8 cellular contexts compared by ENCODE assay signal in genomic region chr2:154452906-154453493, GRCh38.
DNase-seq lines count a peak whose midpoint lies in the region; ATAC-seq and TF ChIP-seq lines count a peak whose summit lies in the region.

No MANE protein-coding gene starts in this region.

- H3K4me1 ChIP-seq in Karpas-422 (ENCODE audit: low read length): no peaks in the 10 kb centered on the region
- H3K4me1 ChIP-seq in ascending aorta: no peaks in the 10 kb centered on the region
- peaks cover 0 to 17% (median 0%) of the 10 kb centered on the region in 4 donors for H3K4me1 ChIP-seq in tibial nerve

- H3K9me3 Mint-ChIP-seq in nephron progenitor cell: no peaks in the 10 kb centered on the region
- H3K9me3 Mint-ChIP-seq in glutamatergic neuron (ENCODE audit: unreplicated experiment): no peaks in the 10 kb centered on the region

- no peak overlapping the region for H3K4me2 ChIP-seq in Karpas-422 (ENCODE audit: low read depth, low read length, poor library complexity, severe bottlenecking)

- no peak for TF ChIP-seq POLR2A in tibial nerve (IDR thresholded peaks at IDR 0.05)

- peak in 2 of 3 experiments; percentile 31 to 54 for TF ChIP-seq CTCF in ascending aorta (IDR thresholded peaks at IDR 0.05)
- no peak for TF ChIP-seq CTCF in nephron progenitor cell (IDR thresholded peaks at IDR 0.05)
- TF ChIP-seq CTCF in glutamatergic neuron (IDR thresholded peaks at IDR 0.05; ENCODE audit: partially characterized antibody, unreplicated experiment): no peak
- peak in 1 of 5 experiments; percentile 24 for TF ChIP-seq CTCF in tibial nerve (IDR thresholded peaks at IDR 0.05)

- no peaks in the 10 kb centered on the region for H4K20me1 ChIP-seq in Karpas-422 (ENCODE audit: insufficient read depth, low read depth, low read length)

- H3K27ac ChIP-seq in Karpas-422 (ENCODE audit: low read length): no peak overlapping the region
- H3K27ac ChIP-seq in ascending aorta: no peak overlapping the region
- no peak overlapping the region for H3K27ac ChIP-seq in tibial nerve

- no peaks in the 10 kb centered on the region for H3K9me2 ChIP-seq in Karpas-422 (replicated peaks; ENCODE audit: insufficient read depth, low read length)

- H3K36me3 ChIP-seq in Karpas-422 (ENCODE audit: insufficient read depth, low read length) (no peaks in the 10 kb centered on the region), ascending aorta (no peaks in the 10 kb centered on the region), tibial nerve (no peaks in the 10 kb centered on the region)

- DNase-seq in ACHN (peak; percentile 39), Karpas-422 (peak; percentile 61), ascending aorta (ENCODE audit: low spot score in 2 of 2) (no peak), nephron progenitor cell (no peak), glutamatergic neuron (no peak), medulla oblongata (ENCODE audit: extremely low spot score) (no peak), tibial nerve (ENCODE audit: low spot score in 2 of 2) (no peak)

- 58 to 60% methylated on average over 4 of the region's 4 CpGs for WGBS in tibial nerve, 2 donors

- no peaks in the 10 kb centered on the region for H3K36me3 Mint-ChIP-seq in nephron progenitor cell (ENCODE audit: low read depth)
- no peaks in the 10 kb centered on the region for H3K36me3 Mint-ChIP-seq in glutamatergic neuron (ENCODE audit: unreplicated experiment)

- peak; percentile 58 for ATAC-seq in GM19035 (IDR thresholded peaks at IDR 0.05; ENCODE audit: unreplicated experiment)

- H3K4me3 ChIP-seq in Karpas-422 (ENCODE audit: low read length): no peak overlapping the region
- H3K4me3 ChIP-seq in ascending aorta: no peak overlapping the region
- no peak overlapping the region for H3K4me3 ChIP-seq in tibial nerve

- H3K79me2 ChIP-seq in Karpas-422 (ENCODE audit: low read length): no peaks in the 10 kb centered on the region

- in situ Hi-C loops in ACHN (cut with HindIII; ENCODE audit: low pct_ligation_motif_present, low pct_unique_long_range_greater_than_20kb, low sequenced_read_pairs): no loop called here

- H3K4me1 Mint-ChIP-seq in nephron progenitor cell (no peaks in the 10 kb centered on the region), glutamatergic neuron (ENCODE audit: low read depth, unreplicated experiment) (peaks cover 1% of the 10 kb centered on the region)

- H3K9ac ChIP-seq in Karpas-422 (ENCODE audit: low read length): no peak overlapping the region

- H2AFZ ChIP-seq in Karpas-422 (ENCODE audit: low read length): no peak overlapping the region

- H3K4me3 Mint-ChIP-seq in nephron progenitor cell (no peak overlapping the region), glutamatergic neuron (ENCODE audit: unreplicated experiment) (no peak overlapping the region)

- TF ChIP-seq EP300 in tibial nerve (IDR thresholded peaks at IDR 0.05): no peak

- H3K27me3 ChIP-seq in Karpas-422 (ENCODE audit: low read length) (no peaks in the 10 kb centered on the region), ascending aorta (no peaks in the 10 kb centered on the region), tibial nerve (no peaks in the 10 kb centered on the region)

- H3K9me3 ChIP-seq in Karpas-422 (ENCODE audit: low read length) (no peaks in the 10 kb centered on the region), ascending aorta (no peaks in the 10 kb centered on the region), tibial nerve (no peaks in the 10 kb centered on the region)

- intact Hi-C loops in ascending aorta (cut with DNase I): loop anchor here (10.0 kb wide), 2 partner anchors 172 to 242 kb away; partner anchors contain the start of gene KCNJ3

- H3K27ac Mint-ChIP-seq in nephron progenitor cell: peak overlapping the region; percentile 1
- no peak overlapping the region for H3K27ac Mint-ChIP-seq in glutamatergic neuron (ENCODE audit: unreplicated experiment)

- H3K27me3 Mint-ChIP-seq in nephron progenitor cell (ENCODE audit: low read depth, poor library complexity) (no peaks in the 10 kb centered on the region), glutamatergic neuron (ENCODE audit: unreplicated experiment) (no peaks in the 10 kb centered on the region)

Comparison
In these comparisons a context has a peak if more than half of its experiments do, and no peak if none do; other contexts are left out.
1. DNase-seq: peak in ACHN (single experiment) and Karpas-422 (single experiment); none in ascending aorta (0 of 2), nephron progenitor cell (single experiment), glutamatergic neuron (single experiment), medulla oblongata (single experiment) and tibial nerve (0 of 2).
2. CTCF ChIP-seq: peak in ascending aorta (2 of 3); none in nephron progenitor cell (single experiment) and glutamatergic neuron (single experiment).